Comparison of ENCODE assay signal across 15 cellular contexts in genomic region chr12:76236640-76237039, GRCh38.
DNase-seq lines count a peak whose midpoint lies in the region; ATAC-seq and TF ChIP-seq lines count a peak whose summit lies in the region.
"Had no signal": no experiment of that assay in that cellular context is flagged by ENCODE, and none has a peak within 500 bp of the region (broad histone marks: within the 10 kb centered on the region; RNA-seq: fewer than 3 reads in every experiment).

No MANE protein-coding gene starts in this region.

- no peak overlapping the region for H3K9ac ChIP-seq in mammary epithelial cell (ENCODE audit: insufficient read depth, low read length)

- in situ Hi-C loops in mammary epithelial cell (cut with MboI; ENCODE audit: low sequenced_read_pairs in 2 of 2), result no loop called here
- in situ Hi-C loops in GM13977 (cut with MboI; ENCODE audit: low pct_unique_long_range_greater_than_20kb, low sequenced_read_pairs, unreplicated experiment), result no loop called here

- dilution Hi-C loops in mammary epithelial cell (cut with HindIII; ENCODE audit: low sequenced_read_pairs), result no loop called here

- no peaks in the 10 kb centered on the region for H3K27me3 ChIP-seq in mammary epithelial cell (ENCODE audit: insufficient read depth, low read length)

- CTCF ChIA-PET in mammary epithelial cell (lab: Charles Lee; ENCODE audit: low non-redundant PET), result no interaction called here

- BruUV-seq in mammary epithelial cell (replicated peaks; lab: Mats Ljungman, UMichigan), result no TSS peak

- intact Hi-C loops in mammary epithelial cell (cut with micrococcal nuclease), result loop anchor here (2.0 kb wide), 2 partner anchors 22 to 152 kb away; partner anchors contain the start of gene NAP1L1

- WGBS in mammary epithelial cell (ENCODE audit: low coverage, missing lambda C conversion rate), result 1% methylated on average over 7 of the region's 7 CpGs

- no peak overlapping the region for H3K4me3 ChIP-seq in mammary epithelial cell (replicated peaks in 1 of 3; ENCODE audit: insufficient read depth in 1 of 3, low read depth in 2 of 3, low read length in 3 of 3)
- H3K4me3 ChIP-seq: SK-N-MC had no signal

- no peaks in the 10 kb centered on the region for H3K36me3 ChIP-seq in mammary epithelial cell (ENCODE audit: insufficient read depth, low read length)

- peak; percentile 81 for DNase-seq in DMS53 treated with DMSO at 0.1 percent for 48 hours (lab: John Stamatoyannopoulos, UW; ENCODE audit: unreplicated experiment)
- DNase-seq in M059J (ENCODE audit: low read depth), result peak; percentile 83
- DNase-seq in mammary epithelial cell, result peak; percentile 95
- peak; percentile 70 for DNase-seq in kidney glomerular epithelial cell (lab: John Stamatoyannopoulos, UW)
- DNase-seq in GM13977 (ENCODE audit: low spot score), result no peak
- DNase-seq in T-helper 9 cell, result no peak
- DNase-seq: activated CD8-positive, alpha-beta memory T cell treated with anti-CD3 and anti-CD28 coated beads for 24 hours; activated gamma-delta T cell treated with Interleukin-2 at 50 U/mL for 16 hours; DMS79; effector memory CD8-positive, alpha-beta T cell; NCI-H1105; stimulated activated CD4-positive, alpha-beta T cell treated with anti-CD3 and anti-CD28 coated beads, Interleukin-12 subunit alpha, Interleukin-12 subunit beta, amount 100 ng/mL, for 4 hours had no signal

- H3K9me3 ChIP-seq in mammary epithelial cell (replicated peaks; ENCODE audit: insufficient read depth, low read length), result peaks cover 4% of the 10 kb centered on the region

- peak overlapping the region; percentile 41 for H2AFZ ChIP-seq in mammary epithelial cell (ENCODE audit: low read depth, low read length)

- peak overlapping the region; percentile 50 for H3K4me2 ChIP-seq in mammary epithelial cell (ENCODE audit: insufficient read depth, low read depth, low read length)

- H4K20me1 ChIP-seq in mammary epithelial cell (ENCODE audit: insufficient read depth, low read length), result no peaks in the 10 kb centered on the region

- H3K79me2 ChIP-seq in mammary epithelial cell (ENCODE audit: insufficient read depth, low read length), result no peaks in the 10 kb centered on the region

- H3K4me1 ChIP-seq in mammary epithelial cell (ENCODE audit: insufficient read depth, low read length), result peaks cover 34% of the 10 kb centered on the region

- no peak for TF ChIP-seq CTCF in mammary epithelial cell (conservative IDR thresholded peaks at IDR 0.05 in 1 of 2, IDR thresholded peaks at IDR 0.05 in 1 of 2; ENCODE audit: extremely low read depth in 1 of 2, insufficient read depth in 1 of 2, low read depth in 1 of 2, low read length in 2 of 2)
- TF ChIP-seq CTCF in GM13977 (IDR thresholded peaks at IDR 0.05; ENCODE audit: extremely low read depth, insufficient read depth, missing control alignments), result no peak

- H3K27ac ChIP-seq in mammary epithelial cell (ENCODE audit: insufficient read depth, low read depth, low read length), result peak overlapping the region; percentile 66
- H3K27ac ChIP-seq: SK-N-MC had no signal

- ATAC-seq in GM18867 (IDR thresholded peaks at IDR 0.05; ENCODE audit: unreplicated experiment) (no peak), GM19467 (IDR thresholded peaks at IDR 0.05; ENCODE audit: unreplicated experiment) (no peak)
- ATAC-seq: effector memory CD8-positive, alpha-beta T cell had no signal

Comparison
In these comparisons a context has a peak if more than half of its experiments do, and no peak if none do; other contexts are left out.
1. DNase-seq: peak in DMS53 treated with DMSO at 0.1 percent for 48 hours (single experiment), M059J (single experiment), mammary epithelial cell (single experiment) and kidney glomerular epithelial cell (single experiment); none in GM13977 (single experiment) and T-helper 9 cell (single experiment).